ENCODE assay signal across 28 cellular contexts in genomic region chr10:25425776-25426175, GRCh38.
"Had no signal": no experiment of that assay in that cellular context is flagged by ENCODE, and none has a peak within 500 bp of the region (broad histone marks: within the 10 kb centered on the region; RNA-seq: fewer than 3 reads in every experiment).

No MANE protein-coding gene starts in this region.

- H3K27ac Mint-ChIP-seq: stimulated activated effector memory CD8-positive, alpha-beta T cell treated with anti-CD3 and anti-CD28 coated beads, Interleukin-12 subunit alpha, Interleukin-12 subunit beta, amount 100 ng/mL, for 72 hours; stimulated activated memory B cell treated with anti-CD40 and anti-IgM and Interleukin-4, amounts not matched to agents 10 μg/mL and 1 μg/mL and 100 μg/mL, for 72 hours; stimulated activated naive B cell treated with anti-CD40 and anti-IgM and Interleukin-4, amounts not matched to agents 10 μg/mL and 1 μg/mL and 100 μg/mL, for 72 hours; stimulated activated naive CD8-positive, alpha-beta T cell treated with anti-CD3 and anti-CD28 coated beads, Interleukin-15, amount 100 ng/mL, for 72 hours; stimulated activated naive CD8-positive, alpha-beta T cell treated with anti-CD3 and anti-CD28 coated beads, Interleukin-15, Interleukin-2, amounts not matched to agents 100 ng/mL and 50 ng/mL, for 24 hours; type B pancreatic cell had no signal

- H3K4me3 ChIP-seq: stomach, suprapubic skin, testis, thoracic aorta, thyroid gland, tibial artery, tibial nerve, transverse colon, upper lobe of left lung, upper lobe of right lung, uterus, vagina had no signal

- DNase-seq: stimulated activated CD4-positive, alpha-beta T cell treated with anti-CD3 and anti-CD28 coated beads, Interleukin-2, amount 100 ng/mL, for 48 hours; stimulated activated CD4-positive, alpha-beta T cell treated with anti-CD3 and anti-CD28 coated beads, Interleukin-4, amount 100 ng/mL, for 1 hour; stimulated activated CD4-positive, alpha-beta T cell treated with anti-CD3 and anti-CD28 coated beads, Interleukin-4, amount 100 ng/mL, for 24 hours; stimulated activated CD4-positive, alpha-beta T cell treated with anti-CD3 and anti-CD28 coated beads, Interleukin-4, amount 100 ng/mL, for 4 hours; stimulated activated CD8-positive, alpha-beta memory T cell treated with anti-CD3 and anti-CD28 coated beads, Interleukin-4, amount 100 ng/mL, for 48 hours; stimulated activated naive B cell treated with anti-CD40 and anti-IgM and Interleukin-4, amounts not matched to agents 10 μg/mL and 1 μg/mL and 100 μg/mL, for 72 hours; stimulated activated naive CD4-positive, alpha-beta T cell; stimulated activated naive CD4-positive, alpha-beta T cell treated with Interleukin-2 at 50 U/mL for 16 hours; stimulated activated naive CD8-positive, alpha-beta T cell treated with anti-CD3 and anti-CD28 coated beads, Interleukin-15, amount 100 ng/mL, for 72 hours; stimulated activated naive CD8-positive, alpha-beta T cell treated with anti-CD3 and anti-CD28 coated beads, Interleukin-15, Interleukin-2, amounts not matched to agents 100 U/mL and 50 U/mL, for 24 hours; stomach; substantia nigra; testis; thyroid gland; tibial artery; transverse colon; trophoblast cell; upper lobe of left lung; upper lobe of right lung; uterus had no signal

- H3K27me3 Mint-ChIP-seq: stimulated activated memory B cell treated with anti-CD40 and anti-IgM and Interleukin-4, amounts not matched to agents 10 μg/mL and 1 μg/mL and 100 μg/mL, for 72 hours; stimulated activated naive B cell treated with anti-CD40 and anti-IgM and Interleukin-4, amounts not matched to agents 10 μg/mL and 1 μg/mL and 100 μg/mL, for 72 hours; stimulated activated naive CD8-positive, alpha-beta T cell treated with anti-CD3 and anti-CD28 coated beads, Interleukin-15, amount 100 ng/mL, for 72 hours; stimulated activated naive CD8-positive, alpha-beta T cell treated with anti-CD3 and anti-CD28 coated beads, Interleukin-15, Interleukin-2, amounts not matched to agents 100 ng/mL and 50 ng/mL, for 24 hours; type B pancreatic cell had no signal

- H3K36me3 ChIP-seq: stomach, suprapubic skin, thoracic aorta, thyroid gland, tibial artery, tibial nerve, transverse colon, upper lobe of left lung, upper lobe of right lung, uterus, vagina had no signal

- H3K4me3 Mint-ChIP-seq: stimulated activated effector memory CD8-positive, alpha-beta T cell treated with anti-CD3 and anti-CD28 coated beads, Interleukin-12 subunit alpha, Interleukin-12 subunit beta, amount 100 ng/mL, for 72 hours; stimulated activated memory B cell treated with anti-CD40 and anti-IgM and Interleukin-4, amounts not matched to agents 10 μg/mL and 1 μg/mL and 100 μg/mL, for 72 hours; stimulated activated naive B cell treated with anti-CD40 and anti-IgM and Interleukin-4, amounts not matched to agents 10 μg/mL and 1 μg/mL and 100 μg/mL, for 72 hours; stimulated activated naive CD8-positive, alpha-beta T cell treated with anti-CD3 and anti-CD28 coated beads, Interleukin-15, amount 100 ng/mL, for 72 hours; stimulated activated naive CD8-positive, alpha-beta T cell treated with anti-CD3 and anti-CD28 coated beads, Interleukin-15, Interleukin-2, amounts not matched to agents 100 ng/mL and 50 ng/mL, for 24 hours; type B pancreatic cell had no signal

- H3K4me1 Mint-ChIP-seq: stimulated activated effector memory CD8-positive, alpha-beta T cell treated with anti-CD3 and anti-CD28 coated beads, Interleukin-12 subunit alpha, Interleukin-12 subunit beta, amount 100 ng/mL, for 72 hours; stimulated activated memory B cell treated with anti-CD40 and anti-IgM and Interleukin-4, amounts not matched to agents 10 μg/mL and 1 μg/mL and 100 μg/mL, for 72 hours; stimulated activated naive B cell treated with anti-CD40 and anti-IgM and Interleukin-4, amounts not matched to agents 10 μg/mL and 1 μg/mL and 100 μg/mL, for 72 hours; stimulated activated naive CD8-positive, alpha-beta T cell treated with anti-CD3 and anti-CD28 coated beads, Interleukin-15, amount 100 ng/mL, for 72 hours had no signal

- H3K4me1 ChIP-seq: stomach, suprapubic skin, testis, thyroid gland, tibial artery, tibial nerve, transverse colon, upper lobe of left lung, upper lobe of right lung, uterus, vagina had no signal

- H3K36me3 Mint-ChIP-seq: stimulated activated effector memory CD8-positive, alpha-beta T cell treated with anti-CD3 and anti-CD28 coated beads, Interleukin-12 subunit alpha, Interleukin-12 subunit beta, amount 100 ng/mL, for 72 hours; stimulated activated memory B cell treated with anti-CD40 and anti-IgM and Interleukin-4, amounts not matched to agents 10 μg/mL and 1 μg/mL and 100 μg/mL, for 72 hours; stimulated activated naive B cell treated with anti-CD40 and anti-IgM and Interleukin-4, amounts not matched to agents 10 μg/mL and 1 μg/mL and 100 μg/mL, for 72 hours; type B pancreatic cell had no signal

- ATAC-seq: stimulated activated effector memory CD8-positive, alpha-beta T cell treated with anti-CD3 and anti-CD28 coated beads, Interleukin-12 subunit alpha, Interleukin-12 subunit beta, amount 100 ng/mL, for 72 hours; stimulated activated memory B cell treated with anti-CD40 and anti-IgM and Interleukin-4, amounts not matched to agents 10 μg/mL and 1 μg/mL and 100 μg/mL, for 72 hours; stimulated activated naive B cell treated with anti-CD40 and anti-IgM and Interleukin-4, amounts not matched to agents 10 μg/mL and 1 μg/mL and 100 μg/mL, for 72 hours; stimulated activated naive CD8-positive, alpha-beta T cell treated with anti-CD3 and anti-CD28 coated beads, Interleukin-15, amount 100 ng/mL, for 72 hours; stimulated activated naive CD8-positive, alpha-beta T cell treated with anti-CD3 and anti-CD28 coated beads, Interleukin-15, Interleukin-2, amounts not matched to agents 100 U/mL and 50 U/mL, for 24 hours; upper lobe of right lung had no signal

- H3K27me3 ChIP-seq: stomach, suprapubic skin, testis, thyroid gland, tibial artery, tibial nerve, transverse colon, upper lobe of left lung, upper lobe of right lung, uterus, vagina had no signal

- H3K9me3 Mint-ChIP-seq: type B pancreatic cell had no signal

- H3K27ac ChIP-seq: stomach, suprapubic skin, testis, thoracic aorta, thyroid gland, tibial artery, tibial nerve, transverse colon, upper lobe of left lung, upper lobe of right lung, uterus, vagina had no signal

- H3K9me3 ChIP-seq: suprapubic skin, testis, thoracic aorta, thyroid gland, tibial artery, tibial nerve, transverse colon, upper lobe of right lung, uterus, vagina had no signal
